9 cellular contexts compared by ENCODE assay signal in the genomic region with DNA sequence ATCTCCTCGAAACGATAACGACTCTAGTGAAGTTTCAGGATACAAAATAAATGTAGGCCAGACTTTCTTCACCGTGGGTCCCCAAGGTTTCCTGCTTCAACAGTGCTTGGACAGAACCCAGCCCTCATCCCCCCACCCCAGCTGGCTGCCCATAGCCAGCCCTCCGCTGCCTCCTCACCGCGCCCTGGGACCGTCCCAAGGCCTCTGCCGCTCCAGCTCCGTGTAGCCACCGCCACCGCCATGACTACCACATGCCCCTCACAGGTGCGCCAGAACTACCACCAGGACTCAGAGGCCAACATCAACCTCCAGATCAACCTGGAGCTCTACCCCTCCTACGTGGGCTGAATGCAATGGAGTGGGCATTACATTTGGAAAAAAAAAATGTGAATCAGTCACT. TPM values are rescaled to one million over a fixed set of nuclear protein-coding genes. Genes with fewer than 3 reads are reported as not detected.
"Had no signal": no experiment of that assay in that cellular context is flagged by ENCODE, and none has a peak within 500 bp of the region (broad histone marks: within the 10 kb centered on the region; RNA-seq: fewer than 3 reads in every experiment).

No MANE protein-coding gene starts in this region.

- ATAC-seq: GM23338, HepG2 had no signal

- H3K4me3 ChIP-seq: GM23338 had no signal

- FAIRE-seq: H1, H54, HepG2 had no signal

- DNase-seq: H9, HCEC 1CT, KBM-7 had no signal

- H3K4me2 ChIP-seq: GM23338 had no signal

- H2AFZ ChIP-seq: GM23338 had no signal

RNA-seq across cellular contexts. Expression of gene BEND6, which starts 49.4 kb away (rescaled TPM):
- total RNA-seq: HT-29 had no signal
- polyA plus RNA-seq: IgD-negative memory B cell had no signal
